Comparison of ENCODE assay signal across 23 cellular contexts in genomic region chr3:112124901-112125607, GRCh38. TPM values are rescaled to one million over a fixed set of nuclear protein-coding genes. Genes with fewer than 3 reads are reported as not detected.
DNase-seq lines count a peak whose midpoint lies in the region; ATAC-seq and TF ChIP-seq lines count a peak whose summit lies in the region.
"Had no signal": no experiment of that assay in that cellular context is flagged by ENCODE, and none has a peak within 500 bp of the region (broad histone marks: within the 10 kb centered on the region; RNA-seq: fewer than 3 reads in every experiment).

No MANE protein-coding gene starts in this region.

- ATAC-seq in GM23338 = no peak
- no peak for ATAC-seq in T-cell (replicated peaks in 1 of 4)
- ATAC-seq in naive thymus-derived CD4-positive, alpha-beta T cell = no peak
- ATAC-seq in HG02678 (IDR thresholded peaks at IDR 0.05; ENCODE audit: unreplicated experiment) = no peak
- ATAC-seq: gastrocnemius medialis; sciatic nerve; stimulated activated naive CD8-positive, alpha-beta T cell treated with anti-CD3 and anti-CD28 coated beads, Interleukin-15, Interleukin-2, amounts not matched to agents 100 U/mL and 50 U/mL, for 24 hours had no signal

- CTCF ChIA-PET in T-cell (lab: Charles Lee) = interaction anchor here (0.6 to 3.3 kb wide), 6 partner anchors 11 to 896 kb away, joined by 3 to 17 read pairs (median 6); no protein-coding TSS in a partner anchor
- CTCF ChIA-PET in naive thymus-derived CD4-positive, alpha-beta T cell (lab: Charles Lee) = interaction anchor here (0.5 to 2.7 kb wide), 7 partner anchors 8 to 896 kb away, joined by 3 to 11 read pairs (median 3); no protein-coding TSS in a partner anchor
- CTCF ChIA-PET in A673 (lab: Charles Lee) = no interaction called here

- H3K36me3 Mint-ChIP-seq in GM23338 (ENCODE audit: low read depth) (peaks cover 4% of the 10 kb centered on the region; the same call in 1 of the 3 replicates), T-cell (peaks cover 40% of the 10 kb centered on the region)
- peaks cover 17 to 42% (median 34%) of the 10 kb centered on the region in 5 donors for H3K36me3 Mint-ChIP-seq in naive thymus-derived CD4-positive, alpha-beta T cell

- H3K27me3 Mint-ChIP-seq in GM23338 (ENCODE audit: insufficient read depth, low read depth, poor library complexity) = peaks cover 1% of the 10 kb centered on the region
- no peaks in the 10 kb centered on the region for H3K27me3 Mint-ChIP-seq in T-cell
- H3K27me3 Mint-ChIP-seq in naive thymus-derived CD4-positive, alpha-beta T cell = no peaks in the 10 kb centered on the region

- no peaks in the 10 kb centered on the region for H3K79me2 ChIP-seq in GM23338 (replicated peaks; ENCODE audit: insufficient read depth)

- H3K9me2 ChIP-seq in GM23338 (ENCODE audit: insufficient read depth) = no peaks in the 10 kb centered on the region

- no peaks in the 10 kb centered on the region for H3K9me3 Mint-ChIP-seq in GM23338
- H3K9me3 Mint-ChIP-seq in T-cell = no peaks in the 10 kb centered on the region
- H3K9me3 Mint-ChIP-seq in naive thymus-derived CD4-positive, alpha-beta T cell = no peaks in the 10 kb centered on the region
- H3K9me3 Mint-ChIP-seq: activated T-helper 2 cell treated with anti-CD3 and anti-CD28 coated beads, Interferon-gamma antibody, Interleukin-2, Interleukin-4, amounts not matched to agents 10 μg/mL and 5 μg/mL and 100 μg/mL, durations not matched to agents 14 hours and 24 hours and 36 hours; T-helper 1 cell treated with Interleukin-12 subunit alpha and Interleukin-12 subunit beta and Interleukin-4 antibody, amounts not matched to agents 30 μg/mL and 1 μg/mL, for 36 hours had no signal

- H3K36me3 ChIP-seq in GM23338 (ENCODE audit: insufficient read depth) = no peaks in the 10 kb centered on the region; the same call in 1 of the 2 replicates
- H3K36me3 ChIP-seq in naive thymus-derived CD4-positive, alpha-beta T cell (ENCODE audit: control insufficient read depth in 2 of 3, insufficient read depth in 3 of 3, low read length in 3 of 3) = peaks cover 0 to 24% (median 0%) of the 10 kb centered on the region in 3 experiments
- no peaks in the 10 kb centered on the region for H3K36me3 ChIP-seq in A673 (ENCODE audit: insufficient read depth, low read length, poor library complexity, severe bottlenecking)
- H3K36me3 ChIP-seq: adrenal gland, gastrocnemius medialis, ovary, tibial nerve had no signal

- peak overlapping the region; percentile 90 for H3K27ac Mint-ChIP-seq in GM23338
- peak overlapping the region; percentile 34 to 82 for H3K27ac Mint-ChIP-seq in T-cell
- peak overlapping the region; percentile 15 to 95 (median 93) for H3K27ac Mint-ChIP-seq in naive thymus-derived CD4-positive, alpha-beta T cell
- H3K27ac Mint-ChIP-seq: activated T-helper 2 cell treated with anti-CD3 and anti-CD28 coated beads, Interferon-gamma antibody, Interleukin-2, Interleukin-4, amounts not matched to agents 10 μg/mL and 5 μg/mL and 100 μg/mL, durations not matched to agents 14 hours and 24 hours and 36 hours had no signal

- H4K20me1 ChIP-seq in GM23338 (replicated peaks; ENCODE audit: insufficient read depth) = no peaks in the 10 kb centered on the region

- H3K4me1 ChIP-seq in GM23338 (ENCODE audit: insufficient read depth) (peaks cover 40% of the 10 kb centered on the region), A673 (ENCODE audit: insufficient read depth, low read length, poor library complexity, severe bottlenecking) (no peaks in the 10 kb centered on the region)
- peaks cover 32 to 57% of the 10 kb centered on the region in 2 donors for H3K4me1 ChIP-seq in naive thymus-derived CD4-positive, alpha-beta T cell (ENCODE audit: control insufficient read depth in 2 of 2, insufficient read depth in 2 of 2, low read length in 2 of 2)
- H3K4me1 ChIP-seq: gastrocnemius medialis had no signal

- peak; percentile 35 for DNase-seq in NCI-H1092 treated with DMSO at 0.1 percent for 48 hours (lab: John Stamatoyannopoulos, UW)
- no peak for DNase-seq in NCI-H1092 (lab: John Stamatoyannopoulos, UW)
- DNase-seq in GM23338 (ENCODE audit: low spot score) = no peak
- no peak for DNase-seq in T-cell
- DNase-seq in naive thymus-derived CD4-positive, alpha-beta T cell = no peak
- DNase-seq in AG20443 (ENCODE audit: low spot score) = no peak
- DNase-seq in A673 (ENCODE audit: low spot score) = no peak
- DNase-seq: 8988T; adrenal gland; caudate nucleus; DMS79 treated with DMSO at 0.1 percent for 48 hours; dorsolateral prefrontal cortex; gastrocnemius medialis; NCI-H1694 treated with DMSO at 0.1 percent for 48 hours; ovary; stimulated activated naive CD8-positive, alpha-beta T cell treated with anti-CD3 and anti-CD28 coated beads, Interleukin-15, Interleukin-2, amounts not matched to agents 100 U/mL and 50 U/mL, for 24 hours had no signal

- BruUV-seq in A673 (replicated peaks; lab: Mats Ljungman, UMichigan) = no TSS peak

- H3K4me3 Mint-ChIP-seq in GM23338 = no peak overlapping the region; the same call in 2 of the 3 replicates
- no peak overlapping the region for H3K4me3 Mint-ChIP-seq in T-cell
- H3K4me3 Mint-ChIP-seq in naive thymus-derived CD4-positive, alpha-beta T cell = peak overlapping the region in 4 of 10 donors; percentile 8 to 100 (median 42)
- H3K4me3 Mint-ChIP-seq: T-helper 1 cell treated with Interleukin-12 subunit alpha and Interleukin-12 subunit beta and Interleukin-4 antibody, amounts not matched to agents 30 μg/mL and 1 μg/mL, for 36 hours had no signal

- H2AFZ ChIP-seq in GM23338 = no peak overlapping the region

- H3K4me1 Mint-ChIP-seq in GM23338 = peaks cover 48% of the 10 kb centered on the region
- H3K4me1 Mint-ChIP-seq in T-cell = peaks cover 76 to 84% (median 82%) of the 10 kb centered on the region in 3 donors
- H3K4me1 Mint-ChIP-seq in naive thymus-derived CD4-positive, alpha-beta T cell = peaks cover 37 to 85% (median 78%) of the 10 kb centered on the region in 7 donors

- H3K27me3 ChIP-seq in GM23338 (ENCODE audit: insufficient read depth) (no peaks in the 10 kb centered on the region), A673 (replicated peaks; ENCODE audit: insufficient read depth, low read depth, low read length, poor library complexity) (no peaks in the 10 kb centered on the region)
- H3K27me3 ChIP-seq in naive thymus-derived CD4-positive, alpha-beta T cell (ENCODE audit: control insufficient read depth in 2 of 2, insufficient read depth in 2 of 2, low read length in 2 of 2) = no peaks in the 10 kb centered on the region
- H3K27me3 ChIP-seq: adrenal gland, gastrocnemius medialis, ovary, tibial nerve had no signal

- no peaks in the 10 kb centered on the region for H3F3A ChIP-seq in GM23338 (replicated peaks; ENCODE audit: low read depth)

- H3K27ac ChIP-seq in GM23338 (ENCODE audit: low read depth) (peak overlapping the region; percentile 83; the same call in 1 of the 2 replicates), A673 (ENCODE audit: low read depth, low read length, poor library complexity, severe bottlenecking) (no peak overlapping the region)
- peak overlapping the region; percentile 82 for H3K27ac ChIP-seq in naive thymus-derived CD4-positive, alpha-beta T cell (ENCODE audit: low read depth, low read length)
- H3K27ac ChIP-seq: adrenal gland, C4-2B, dorsolateral prefrontal cortex, gastrocnemius medialis, ovary, tibial nerve had no signal

- H3K4me3 ChIP-seq in GM23338 (no peak overlapping the region), A673 (ENCODE audit: low read depth, low read length, poor library complexity, severe bottlenecking) (no peak overlapping the region)
- H3K4me3 ChIP-seq in naive thymus-derived CD4-positive, alpha-beta T cell (ENCODE audit: low read length) = no peak overlapping the region
- H3K4me3 ChIP-seq: adrenal gland, dorsolateral prefrontal cortex, gastrocnemius medialis, ovary, tibial nerve had no signal

- POLR2A ChIA-PET in T-cell (lab: Charles Lee) = interaction anchor here (0.7 to 1.3 kb wide), 3 partner anchors 9 to 14 kb away, joined by 3 read pairs; no protein-coding TSS in a partner anchor
- POLR2A ChIA-PET in naive thymus-derived CD4-positive, alpha-beta T cell (lab: Charles Lee) = interaction anchor here (0.5 to 1.0 kb wide), 4 partner anchors 9 to 859 kb away, joined by 3 to 5 read pairs (median 4); no protein-coding TSS in a partner anchor
- POLR2A ChIA-PET in A673 (lab: Charles Lee; ENCODE audit: low non-redundant PET) = interaction anchor here (0.8 kb wide), 1 partner anchor 147 kb away, joined by 18 read pairs; the partner anchor contains the start of gene ABHD10

- no peaks in the 10 kb centered on the region for H3K9me3 ChIP-seq in naive thymus-derived CD4-positive, alpha-beta T cell (ENCODE audit: control insufficient read depth in 2 of 3, low read length in 3 of 3)
- H3K9me3 ChIP-seq in A673 (ENCODE audit: low read depth, low read length, poor library complexity, severe bottlenecking) = no peaks in the 10 kb centered on the region
- H3K9me3 ChIP-seq: adrenal gland, gastrocnemius medialis, ovary, tibial nerve had no signal

- intact Hi-C loops in naive thymus-derived CD4-positive, alpha-beta T cell (cut with micrococcal nuclease) = loop anchor here (5.0 to 10.0 kb wide), 7 partner anchors 172 to 1622 kb away; partner anchors contain the start of genes GTPBP8 (in 2 of the 2), ATP6V1A (in 1 of the 2), BTLA (in 1 of the 2) and CD96 (in 1 of the 2)
- intact Hi-C loops in A673 (cut with micrococcal nuclease; ENCODE audit: unreplicated experiment) = no loop called here

- H3K4me2 ChIP-seq in GM23338 = peak overlapping the region; percentile 47; the same call in 1 of the 2 replicates

- TF ChIP-seq CTCF in GM23338 (conservative IDR thresholded peaks at IDR 0.05; ENCODE audit: low read depth in 2 of 2) (no peak), A673 (conservative IDR thresholded peaks at IDR 0.05; ENCODE audit: low read depth, low read length) (no peak)

TF ChIP-seq in GM23338, 12 proteins besides CTCF, POLR2A, EP300 and RAD21 (continues in another document):
- TF ChIP-seq ZNF331 (CRISPR knock-in tag; IDR thresholded peaks at IDR 0.05; ENCODE audit: low read depth) = no peak
- TF ChIP-seq EZH2 (IDR thresholded peaks at IDR 0.05; ENCODE audit: low read depth, unreplicated experiment) = no peak
- TF ChIP-seq STAT1 (IDR thresholded peaks at IDR 0.05; ENCODE audit: unreplicated experiment) = no peak
- TF ChIP-seq POLR2AphosphoS5 (IDR thresholded peaks at IDR 0.05; ENCODE audit: low read depth) = no peak

RNA-seq across cellular contexts. Expression of gene GCSAM, which starts 8.0 kb away (rescaled TPM):
- total RNA-seq in GM23338 (2014; rRNA removed; shearing (Covaris generic)) = not detected in 2 replicates
- 0.73 and 0.86 TPM in 2 replicates for polyA plus RNA-seq in GM23338 (2016; fragmentation: Nextera tagmentation; extraction: Ambion mirVana)
- total RNA-seq in T-cell (10 to 100 TPM; 15.8 to 21.6 (median 18.2) TPM), A673 (2021) (not detected in 2 replicates)
- 10 to 100 TPM in 4 of 5 experiments, 1 to 10 TPM in 1; 5.5 to 28.5 (median 18.5) TPM for total RNA-seq in naive thymus-derived CD4-positive, alpha-beta T cell
- 10 to 100 TPM; 27.7 to 38.8 TPM for polyA plus RNA-seq in naive thymus-derived CD4-positive, alpha-beta T cell
- total RNA-seq: gastrocnemius medialis, NCI-H460 had no signal

RNA-seq across cellular contexts. Expression of gene C3orf52, which starts 38.9 kb away (rescaled TPM):
- total RNA-seq in GM23338 (2014; rRNA removed; shearing (Covaris generic)) = 14.1 and 16.6 TPM in 2 replicates
- polyA plus RNA-seq in GM23338 (2016; fragmentation: Nextera tagmentation; extraction: Ambion mirVana) = 7.9 and 8.1 TPM in 2 replicates
- total RNA-seq in T-cell (1 to 10 TPM in 4 of 5 donors, under 1 TPM in 1; 0.95 to 2.2 (median 1.5) TPM), A673 (2021) (0.73 and 1.0 TPM in 2 replicates)
- total RNA-seq in naive thymus-derived CD4-positive, alpha-beta T cell = 10 to 100 TPM in 1 of 5 experiments, 1 to 10 TPM in 4; 1.2 to 12.3 (median 1.9) TPM
- polyA plus RNA-seq in naive thymus-derived CD4-positive, alpha-beta T cell = 1 to 10 TPM; 1.3 to 2.1 TPM
